ENCODE assay signal across 22 cellular contexts in genomic region chr20:23227976-23228375, GRCh38.
"Had no signal": no experiment of that assay in that cellular context is flagged by ENCODE, and none has a peak within 500 bp of the region (broad histone marks: within the 10 kb centered on the region; RNA-seq: fewer than 3 reads in every experiment).

No MANE protein-coding gene starts in this region.

- H3K9me3 Mint-ChIP-seq: activated CD4-positive, alpha-beta T cell treated with anti-CD3 and anti-CD28 coated beads, Interleukin-2, amount 10 ng/mL, durations not matched to agents 7 days and 5 days; T-helper 2 cell treated with Interferon-gamma antibody and Interleukin-4, amounts not matched to agents 5 μg/mL and 100 μg/mL, for 36 hours had no signal

- H3K4me3 Mint-ChIP-seq: activated CD4-positive, alpha-beta T cell treated with anti-CD3 and anti-CD28 coated beads, Interleukin-2, amount 10 ng/mL, durations not matched to agents 7 days and 5 days; activated CD8-positive, alpha-beta T cell treated with anti-CD3 and anti-CD28 coated beads for 36 hours; activated naive CD8-positive, alpha-beta T cell; activated T-helper 17 cell treated with anti-CD3 and anti-CD28 coated beads, Interleukin-2, amount 50 U/mL, for 72 hours; central memory CD8-positive, alpha-beta T cell; stimulated activated naive B cell treated with anti-CD40 and anti-IgM and Interleukin-4, amounts not matched to agents 10 μg/mL and 1 μg/mL and 100 μg/mL, for 72 hours; T-helper 2 cell treated with Interferon-gamma antibody and Interleukin-4, amounts not matched to agents 5 μg/mL and 100 μg/mL, for 36 hours had no signal

- DNase-seq: activated CD4-positive, alpha-beta T cell treated with anti-CD3 and anti-CD28 coated beads, Interleukin-2, amount 10 ng/mL, durations not matched to agents 7 days and 5 days; activated CD4-positive, CD25-positive, alpha-beta regulatory T cell treated with anti-CD3 and anti-CD28 coated beads, Interleukin-2, amount 50 U/mL, for 72 hours; activated CD8-positive, alpha-beta T cell treated with anti-CD3 and anti-CD28 coated beads for 36 hours; activated T-cell treated with anti-CD3 and anti-CD28 coated beads, Interleukin-2, amount 50 U/mL, for 1 hour; amniotic stem cell; effector memory CD4-positive, alpha-beta T cell; gastrocnemius medialis; left ventricle myocardium superior; mammary epithelial cell; nucleus accumbens; sigmoid colon; stimulated activated CD4-positive, alpha-beta T cell treated with anti-CD3 and anti-CD28 coated beads, Interleukin-2, amount 100 ng/mL, for 48 hours; stimulated activated CD8-positive, alpha-beta memory T cell treated with anti-CD3 and anti-CD28 coated beads, Interleukin-4, amount 100 ng/mL, for 48 hours; stimulated activated naive B cell treated with anti-CD40 and anti-IgM and Interleukin-4, amounts not matched to agents 10 μg/mL and 1 μg/mL and 100 μg/mL, for 72 hours; upper lobe of left lung had no signal

- ATAC-seq: activated CD8-positive, alpha-beta T cell treated with anti-CD3 and anti-CD28 coated beads for 36 hours; activated T-helper 17 cell treated with anti-CD3 and anti-CD28 coated beads, Interleukin-2, amount 50 U/mL, for 72 hours; esophagus mucosa; gastrocnemius medialis; left ventricle myocardium superior; stimulated activated naive B cell treated with anti-CD40 and anti-IgM and Interleukin-4, amounts not matched to agents 10 μg/mL and 1 μg/mL and 100 μg/mL, for 72 hours had no signal

- H3K36me3 Mint-ChIP-seq: activated naive CD8-positive, alpha-beta T cell; stimulated activated naive B cell treated with anti-CD40 and anti-IgM and Interleukin-4, amounts not matched to agents 10 μg/mL and 1 μg/mL and 100 μg/mL, for 72 hours had no signal

- H3K4me1 Mint-ChIP-seq: activated T-helper 17 cell treated with anti-CD3 and anti-CD28 coated beads, Interleukin-2, amount 50 U/mL, for 72 hours; central memory CD8-positive, alpha-beta T cell; stimulated activated naive B cell treated with anti-CD40 and anti-IgM and Interleukin-4, amounts not matched to agents 10 μg/mL and 1 μg/mL and 100 μg/mL, for 72 hours had no signal

- H3K27ac Mint-ChIP-seq: activated CD4-positive, alpha-beta T cell treated with anti-CD3 and anti-CD28 coated beads, Interleukin-2, amount 10 ng/mL, durations not matched to agents 7 days and 5 days; activated CD8-positive, alpha-beta T cell treated with anti-CD3 and anti-CD28 coated beads for 36 hours; activated naive CD8-positive, alpha-beta T cell; activated T-helper 17 cell treated with anti-CD3 and anti-CD28 coated beads, Interleukin-2, amount 50 U/mL, for 72 hours; stimulated activated naive B cell treated with anti-CD40 and anti-IgM and Interleukin-4, amounts not matched to agents 10 μg/mL and 1 μg/mL and 100 μg/mL, for 72 hours; T-helper 2 cell treated with Interferon-gamma antibody and Interleukin-4, amounts not matched to agents 5 μg/mL and 100 μg/mL, for 36 hours had no signal

- H3K4me3 ChIP-seq: breast epithelium, gastrocnemius medialis, sigmoid colon, thoracic aorta, upper lobe of left lung had no signal
